In genomic region chr2:176268976-176269318, GRCh38 we compare ENCODE assay signal across 8 cellular contexts. TPM values are rescaled to one million over a fixed set of nuclear protein-coding genes. Genes with fewer than 3 reads are reported as not detected.
A peak's percentile ranks its signal among the peaks of the same experiment; 100 is the strongest.
DNase-seq lines count a peak whose midpoint lies in the region; ATAC-seq and TF ChIP-seq lines count a peak whose summit lies in the region.

No MANE protein-coding gene starts in this region.

- H3K27ac Mint-ChIP-seq in glutamatergic neuron (ENCODE audit: unreplicated experiment): no peak overlapping the region
- H3K27ac Mint-ChIP-seq in stimulated activated naive B cell treated with anti-CD40 and anti-IgM and Interleukin-4, amounts not matched to agents 10 μg/mL and 1 μg/mL and 100 μg/mL, for 72 hours: peak overlapping the region; percentile 96

- no peaks in the 10 kb centered on the region for H3K4me1 Mint-ChIP-seq in glutamatergic neuron (ENCODE audit: low read depth, unreplicated experiment)
- H3K4me1 Mint-ChIP-seq in stimulated activated naive B cell treated with anti-CD40 and anti-IgM and Interleukin-4, amounts not matched to agents 10 μg/mL and 1 μg/mL and 100 μg/mL, for 72 hours: peaks cover 3 to 5% of the 10 kb centered on the region in 2 donors

- H3K9me3 ChIP-seq in heart left ventricle (no peaks in the 10 kb centered on the region), SK-N-MC (ENCODE audit: low read depth, low read length) (no peaks in the 10 kb centered on the region)

- peaks cover 0 to 34% (median 13%) of the 10 kb centered on the region in 12 donors for H3K4me1 ChIP-seq in heart left ventricle

- peak overlapping the region; percentile 92 for H3K9ac ChIP-seq in SK-N-MC (ENCODE audit: insufficient read length)

- ATAC-seq in heart left ventricle (no peak), Right ventricle myocardium superior (ENCODE audit: poor library complexity) (no peak), HG03039 (IDR thresholded peaks at IDR 0.05; ENCODE audit: unreplicated experiment) (no peak), HG03342 (IDR thresholded peaks at IDR 0.05; ENCODE audit: unreplicated experiment) (no peak)
- peak; percentile 44 to 49 for ATAC-seq in stimulated activated naive B cell treated with anti-CD40 and anti-IgM and Interleukin-4, amounts not matched to agents 10 μg/mL and 1 μg/mL and 100 μg/mL, for 72 hours (replicated peaks)

- H3K27me3 ChIP-seq in heart left ventricle: no peaks in the 10 kb centered on the region

- WGBS in heart left ventricle, 4 donors: 21 to 28% (median 22%) methylated on average over 10 of the region's 10 CpGs

- TF ChIP-seq CTCF in heart left ventricle (IDR thresholded peaks at IDR 0.05): no peak
- no peak for TF ChIP-seq CTCF in glutamatergic neuron (IDR thresholded peaks at IDR 0.05; ENCODE audit: partially characterized antibody, unreplicated experiment)

- no peaks in the 10 kb centered on the region for H3K36me3 ChIP-seq in heart left ventricle
- H3K36me3 ChIP-seq in SK-N-MC (ENCODE audit: insufficient read depth, low read length): 0 out of 2 replicates have a peak, but pooled peaks cover 3% of the 10 kb centered on the region

- no peaks in the 10 kb centered on the region for H3K27me3 Mint-ChIP-seq in glutamatergic neuron (ENCODE audit: unreplicated experiment)
- H3K27me3 Mint-ChIP-seq in stimulated activated naive B cell treated with anti-CD40 and anti-IgM and Interleukin-4, amounts not matched to agents 10 μg/mL and 1 μg/mL and 100 μg/mL, for 72 hours: peaks cover 0 to 3% of the 10 kb centered on the region in 2 donors

- TF ChIP-seq POLR2A in heart left ventricle (IDR thresholded peaks at IDR 0.05): no peak

- H3K27ac ChIP-seq in heart left ventricle (peak overlapping the region in 11 of 12 donors; percentile 79 to 96 (median 92)), SK-N-MC (peak overlapping the region; percentile 90)

- peak overlapping the region; percentile 93 for H3K4me3 Mint-ChIP-seq in glutamatergic neuron (ENCODE audit: unreplicated experiment)
- H3K4me3 Mint-ChIP-seq in stimulated activated naive B cell treated with anti-CD40 and anti-IgM and Interleukin-4, amounts not matched to agents 10 μg/mL and 1 μg/mL and 100 μg/mL, for 72 hours: peak overlapping the region; percentile 88 to 99

- H3K9me3 Mint-ChIP-seq in glutamatergic neuron (ENCODE audit: unreplicated experiment): peaks cover 3% of the 10 kb centered on the region
- H3K9me3 Mint-ChIP-seq in stimulated activated naive B cell treated with anti-CD40 and anti-IgM and Interleukin-4, amounts not matched to agents 10 μg/mL and 1 μg/mL and 100 μg/mL, for 72 hours: no peaks in the 10 kb centered on the region

- peak overlapping the region; percentile 59 to 98 (median 94) for H3K4me3 ChIP-seq in heart left ventricle
- H3K4me3 ChIP-seq in SK-N-MC: peak overlapping the region; percentile 93

- H3K36me3 Mint-ChIP-seq in glutamatergic neuron (ENCODE audit: unreplicated experiment): no peaks in the 10 kb centered on the region
- peaks cover 4 to 8% of the 10 kb centered on the region in 2 donors for H3K36me3 Mint-ChIP-seq in stimulated activated naive B cell treated with anti-CD40 and anti-IgM and Interleukin-4, amounts not matched to agents 10 μg/mL and 1 μg/mL and 100 μg/mL, for 72 hours

- DNase-seq in heart left ventricle: no peak
- no peak for DNase-seq in Right ventricle myocardium superior
- no peak for DNase-seq in SK-N-MC (ENCODE audit: low read depth, low spot score)
- DNase-seq in glutamatergic neuron: no peak
- no peak for DNase-seq in stimulated activated naive B cell treated with anti-CD40 and anti-IgM and Interleukin-4, amounts not matched to agents 10 μg/mL and 1 μg/mL and 100 μg/mL, for 72 hours
- no peak for DNase-seq in DMS53 (lab: John Stamatoyannopoulos, UW)

- intact Hi-C loops in heart left ventricle (cut with DNase I): loop anchor here in 3 of 10 donors (5.0 to 10.0 kb wide), 3 partner anchors 94 to 188 kb away; partner anchors contain the start of genes HOXD3 (in 1 of the 3) and HOXD4 (in 1 of the 3)
- intact Hi-C loops in Right ventricle myocardium superior (cut with DNase I): no loop called here

RNA-seq across cellular contexts. Expression of gene MTX2, which starts 0.3 kb away (rescaled TPM):
- total RNA-seq in heart left ventricle (10 to 100 TPM; 37.6 to 57.8 (median 43.2) TPM), Right ventricle myocardium superior (50.3 TPM), glutamatergic neuron (ENCODE audit: unreplicated experiment) (35.7 TPM)
- polyA plus RNA-seq in heart left ventricle: 10 to 100 TPM; 74.4 to 79.7 TPM

Comparison
In these comparisons a context has a peak if more than half of its experiments do, and no peak if none do; other contexts are left out.
1. ATAC-seq: peak in stimulated activated naive B cell treated with anti-CD40 and anti-IgM and Interleukin-4, amounts not matched to agents 10 μg/mL and 1 μg/mL and 100 μg/mL, for 72 hours (2 of 2); none in heart left ventricle (0 of 4), Right ventricle myocardium superior (single experiment), HG03039 (single experiment) and HG03342 (single experiment).